Comparison of ENCODE assay signal across 7 cellular contexts in the genomic region with DNA sequence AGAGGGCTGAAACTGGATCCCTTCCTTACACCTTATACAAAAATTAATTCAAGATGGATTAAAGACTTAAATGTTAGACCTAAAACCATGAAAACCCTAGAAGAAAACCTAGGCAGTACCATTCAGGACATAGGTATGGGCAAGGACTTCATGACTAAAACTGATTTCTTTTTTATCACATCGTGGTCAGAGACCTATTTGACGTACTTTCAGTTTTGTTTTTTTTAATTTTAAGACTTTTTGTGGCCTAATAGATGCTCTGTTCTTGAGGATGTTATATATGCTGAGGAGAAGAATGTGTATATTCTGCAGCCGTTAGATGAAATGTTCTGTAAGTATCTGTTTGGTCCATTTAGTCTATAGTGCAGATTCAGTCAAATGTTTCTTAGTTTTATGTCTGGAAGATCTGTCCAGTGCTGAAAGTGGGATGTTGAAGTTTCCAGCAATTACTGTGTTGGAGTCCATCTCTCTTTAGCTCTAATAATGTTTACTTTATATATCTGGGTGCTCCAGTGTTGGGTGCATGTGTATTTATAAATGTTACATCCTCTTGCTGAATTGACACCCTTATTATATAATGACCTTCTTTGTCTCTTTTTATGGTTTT. TPM values are rescaled to one million over a fixed set of nuclear protein-coding genes. Genes with fewer than 3 reads are reported as not detected.
DNase-seq lines count a peak whose midpoint lies in the region; ATAC-seq, FAIRE-seq and TF ChIP-seq lines count a peak whose summit lies in the region.
"Not testable (repeated sequence)": the region's sequence is repeated elsewhere in the genome, so short reads cannot be mapped to it uniquely, and the experiment has no call there.

No MANE protein-coding gene starts in this region.

- not testable (repeated sequence) for BruUV-seq in GM12878 (replicated peaks; lab: Mats Ljungman, UMichigan)

- RAD21 ChIA-PET in GM12878 (lab: Charles Lee; ENCODE audit: unreplicated experiment): not testable (repeated sequence)

- 0 out of 2 replicates have a peak overlapping the region, but pooled peaks have one; percentile 7 for H3K4me2 ChIP-seq in GM12878 (ENCODE audit: control insufficient read depth, insufficient read depth)

- intact Hi-C loops in GM12878 (cut with micrococcal nuclease; ENCODE audit: unreplicated experiment): not testable (repeated sequence)

- CTCF ChIA-PET in GM12878 (lab: Yijun Ruan, JAX): interaction anchor here (1.1 kb wide), 1 partner anchor 12 kb away, joined by 3 read pairs; no protein-coding TSS in a partner anchor

- H2AFZ ChIP-seq in GM12878 (ENCODE audit: control insufficient read depth, low read depth, low read length): not testable (repeated sequence)

- not testable (repeated sequence) for TF ChIP-seq EP300 in GM12878 (IDR thresholded peaks at IDR 0.05; ENCODE audit: borderline replicate concordance in 1 of 2, control insufficient read depth in 1 of 2, low read depth in 2 of 2, low read length in 2 of 2)

- not testable (repeated sequence) for TF ChIP-seq POLR2A in GM12878 (IDR thresholded peaks at IDR 0.05; ENCODE audit: low read depth, low read length)

- WGBS in GM12878 (ENCODE audit: insufficient coverage, insufficient replicate concordance, low lambda C conversion rate, missing lambda C conversion rate): 32% methylated on average over 3 of the region's 3 CpGs
- 93% methylated on average over 3 of the region's 3 CpGs for WGBS in liver

- not testable (repeated sequence) for H3K36me3 Mint-ChIP-seq in T-helper 17 cell (ENCODE audit: low read depth)
- peaks cover 13% of the 10 kb centered on the region for H3K36me3 Mint-ChIP-seq in activated T-cell treated with anti-CD3 and anti-CD28 coated beads, Interleukin-2, amount 50 U/mL, for 4 hours (ENCODE audit: insufficient read depth)

- H3K27me3 ChIP-seq in GM12878 (replicated peaks in 1 of 2; ENCODE audit: control insufficient read depth in 2 of 2, insufficient read depth in 2 of 2, low read length in 1 of 2); liver (ENCODE audit: control insufficient read depth in 4 of 4, insufficient read depth in 4 of 4, low read length in 3 of 4): not testable (repeated sequence)

- not testable (repeated sequence) for TF ChIP-seq RAD21 in GM12878 (IDR thresholded peaks at IDR 0.05; ENCODE audit: insufficient read depth, low read depth, low read length); liver (IDR thresholded peaks at IDR 0.05)

- H3K27ac ChIP-seq in GM12878 (ENCODE audit: control insufficient read depth, insufficient read depth): 0 out of 2 replicates have a peak overlapping the region, but pooled peaks have one; percentile 33
- not testable (repeated sequence) for H3K27ac ChIP-seq in liver (ENCODE audit: low read depth in 1 of 2, low read length in 2 of 2)

- not testable (repeated sequence) for H3K9me3 ChIP-seq in T-helper 17 cell (ENCODE audit: control insufficient read depth, low read length, poor library complexity, severe bottlenecking); GM12878 (replicated peaks; ENCODE audit: control insufficient read depth, insufficient read depth, low read length); liver (ENCODE audit: control insufficient read depth in 4 of 4, low read length in 3 of 4)

- H3K9ac ChIP-seq in GM12878 (ENCODE audit: control insufficient read depth, insufficient read depth, low read length); liver (ENCODE audit: low read depth in 1 of 2, low read length in 2 of 2): not testable (repeated sequence)

- ATAC-seq in GM21390 (IDR thresholded peaks at IDR 0.05; ENCODE audit: unreplicated experiment): peak; percentile 49
- ATAC-seq in HG02981 (IDR thresholded peaks at IDR 0.05; ENCODE audit: unreplicated experiment): peak; percentile 68
- not testable (repeated sequence) for ATAC-seq in T-helper 17 cell
- ATAC-seq in activated T-cell treated with anti-CD3 and anti-CD28 coated beads, Interleukin-2, amount 50 U/mL, for 4 hours: peak; percentile 34 to 43
- ATAC-seq in GM12878: peak; percentile 84

- peak overlapping the region; percentile 8 for H3K27ac Mint-ChIP-seq in T-helper 17 cell

- in situ Hi-C loops in GM12878 (cut with MboI): not testable (repeated sequence)

- H3K27me3 Mint-ChIP-seq in T-helper 17 cell; activated T-cell treated with anti-CD3 and anti-CD28 coated beads, Interleukin-2, amount 50 U/mL, for 4 hours (ENCODE audit: low read depth): not testable (repeated sequence)

- SMC1A ChIA-PET in GM12878 (lab: Charles Lee; ENCODE audit: uncharacterized antibody, unreplicated experiment): interaction anchor here (1.0 kb wide), 2 partner anchors 9 to 11 kb away, joined by 3 read pairs; no protein-coding TSS in a partner anchor

- not testable (repeated sequence) for H3K36me3 ChIP-seq in GM12878 (ENCODE audit: control insufficient read depth in 2 of 2, insufficient read depth in 2 of 2, low read length in 1 of 2); liver (ENCODE audit: control insufficient read depth in 4 of 4, insufficient read depth in 3 of 4, low read depth in 1 of 4, low read length in 3 of 4)

- H4K20me1 ChIP-seq in GM12878 (ENCODE audit: control insufficient read depth, insufficient read depth): not testable (repeated sequence)

- H3K4me1 ChIP-seq in GM12878 (ENCODE audit: control insufficient read depth, insufficient read depth, low read length); liver (ENCODE audit: control insufficient read depth in 4 of 4, insufficient read depth in 4 of 4, low read length in 3 of 4): not testable (repeated sequence)

- H3K4me3 Mint-ChIP-seq in T-helper 17 cell: peak overlapping the region; percentile 47
- not testable (repeated sequence) for H3K4me3 Mint-ChIP-seq in activated T-cell treated with anti-CD3 and anti-CD28 coated beads, Interleukin-2, amount 50 U/mL, for 4 hours

- not testable (repeated sequence) for TF ChIP-seq CTCF in GM12865 (IDR thresholded peaks at IDR 0.05; ENCODE audit: insufficient read depth, low read depth, low read length, missing control alignments); GM12878 (IDR thresholded peaks at IDR 0.05 in 2 of 3, conservative IDR thresholded peaks at IDR 0.05 in 1 of 3; ENCODE audit: control insufficient read depth in 2 of 3, extremely low read depth in 1 of 3, insufficient read depth in 1 of 3, low read depth in 3 of 3, low read length in 3 of 3); liver (IDR thresholded peaks at IDR 0.05; ENCODE audit: low read depth, low read length, missing input control)

- H3K4me3 ChIP-seq in GM12865 (ENCODE audit: low read depth, low read length); GM12878; liver (ENCODE audit: low read depth in 1 of 3, low read length in 3 of 3): not testable (repeated sequence)

- peaks cover 41% of the 10 kb centered on the region for H3K4me1 Mint-ChIP-seq in T-helper 17 cell
- peaks cover 53% of the 10 kb centered on the region for H3K4me1 Mint-ChIP-seq in activated T-cell treated with anti-CD3 and anti-CD28 coated beads, Interleukin-2, amount 50 U/mL, for 4 hours (ENCODE audit: low read depth)

- not testable (repeated sequence) for FAIRE-seq in GM12878 (lab: Jason Lieb, UNC)

- DNase-seq in GM12865 (ENCODE audit: low read depth): peak; percentile 42
- DNase-seq in T-helper 17 cell; activated T-cell treated with anti-CD3 and anti-CD28 coated beads, Interleukin-2, amount 50 U/mL, for 4 hours; GM12878 (ENCODE audit: low read depth, low spot score): not testable (repeated sequence)

- H3K9me3 Mint-ChIP-seq in activated T-cell treated with anti-CD3 and anti-CD28 coated beads, Interleukin-2, amount 50 U/mL, for 4 hours: not testable (repeated sequence)

- POLR2A ChIA-PET in GM12878 (lab: Charles Lee): not testable (repeated sequence)

- peaks cover 55% of the 10 kb centered on the region for H3K79me2 ChIP-seq in GM12878 (ENCODE audit: control insufficient read depth, insufficient read depth, low read length)

RNA-seq across cellular contexts. Expression of a gene that starts 36.4 kb away (rescaled TPM):
- 10 to 100 TPM; 49.4 to 54.4 TPM for total RNA-seq in T-helper 17 cell
- 10 to 100 TPM in 1 of 3 donors, 1 to 10 TPM in 2; 9.0 to 11.3 (median 9.7) TPM for total RNA-seq in activated T-cell treated with anti-CD3 and anti-CD28 coated beads, Interleukin-2, amount 50 U/mL, for 4 hours
- total RNA-seq in GM12878 (2013; cell fraction: nucleolus; rRNA removed): 409 and 432 TPM in 2 replicates
- 38.7 and 46.4 TPM in 2 replicates for total RNA-seq in GM12878 (2014; rRNA removed)
- 49.2 and 52.0 TPM in 2 replicates for total RNA-seq in GM12878 (2014; rRNA removed; fragmentation: Illumina TruSeq; extraction: Trizol)
- 26.5 and 27.5 TPM in 2 replicates for total RNA-seq in GM12878 (2021)
- polyA plus RNA-seq in GM12878 (2011; ENCODE audit: low read depth): 13.1 TPM
- polyA plus RNA-seq in GM12878 (2011; rRNA removed): 49.3 and 69.2 TPM in 2 replicates
- polyA plus RNA-seq in GM12878 (2011; cell fraction: cytosol; rRNA removed): 24.1 and 24.2 TPM in 2 replicates
- polyA plus RNA-seq in GM12878 (2011; cell fraction: nucleus; rRNA removed): 36.0 and 38.9 TPM in 2 replicates
- 14.9 and 25.1 TPM in 2 replicates for polyA plus RNA-seq in GM12878 (2012)
- 28.7 and 34.2 TPM in 2 replicates for polyA plus RNA-seq in GM12878 (2014; fragmentation: Illumina TruSeq; extraction: Trizol)
- 10 to 100 TPM in 1 of 2 experiments, 1 to 10 TPM in 1; 8.2 to 10.1 TPM for polyA plus RNA-seq in GM12878 (2014; fragmentation: Nextera tagmentation; extraction: Ambion mirVana)
- 17.5 and 21.8 TPM in 2 replicates for polyA plus RNA-seq in GM12878 (2014; rRNA removed)
- 10 to 100 TPM; 19.2 to 19.3 TPM for polyA plus RNA-seq in GM12878 (2016; fragmentation: Nextera tagmentation; extraction: Ambion mirVana)
- 81.9 and 108 TPM in 2 replicates for polyA minus RNA-seq in GM12878 (2011; rRNA and poly(A)+ RNA removed)
- polyA minus RNA-seq in GM12878 (2011; cell fraction: cytosol; rRNA and poly(A)+ RNA removed): 36.1 and 38.8 TPM in 2 replicates
- polyA minus RNA-seq in GM12878 (2011; cell fraction: nucleus; rRNA and poly(A)+ RNA removed): 88.1 and 107 TPM in 2 replicates
- 10 to 100 TPM; 20.5 to 54.9 TPM for total RNA-seq in liver
- polyA plus RNA-seq in liver: 1 to 10 TPM; 6.9 to 9.1 TPM
